In the genomic region with DNA sequence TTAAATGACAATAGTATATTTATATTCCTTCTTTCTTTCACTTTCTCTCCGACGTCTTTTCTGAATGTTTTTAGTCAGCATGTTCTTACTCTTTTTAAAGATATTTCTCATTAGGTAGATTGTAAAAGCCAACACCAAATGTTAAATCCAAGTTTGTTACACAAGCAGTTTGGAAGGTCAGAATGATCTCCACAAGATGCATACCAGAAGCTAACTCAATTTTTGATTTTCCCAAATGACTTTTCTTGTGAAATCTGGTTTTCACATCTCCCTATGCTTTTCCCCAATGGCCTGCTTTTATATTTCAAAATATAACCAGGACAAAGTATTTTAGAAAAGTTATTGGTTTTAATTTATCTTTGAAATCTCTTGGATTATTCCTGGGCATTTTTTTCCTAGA, we compare ENCODE assay signal across 13 cellular contexts. TPM values are rescaled to one million over a fixed set of nuclear protein-coding genes. Genes with fewer than 3 reads are reported as not detected.
DNase-seq lines count a peak whose midpoint lies in the region; ATAC-seq and TF ChIP-seq lines count a peak whose summit lies in the region.
"Had no signal": no experiment of that assay in that cellular context is flagged by ENCODE, and none has a peak within 500 bp of the region (broad histone marks: within the 10 kb centered on the region; RNA-seq: fewer than 3 reads in every experiment).

No MANE protein-coding gene starts in this region.

- DNase-seq in Right ventricle myocardium inferior (ENCODE audit: missing footprints) (no peak), cardiac septum (ENCODE audit: low spot score) (no peak), fibroblast of the aortic adventitia (ENCODE audit: low read depth) (peak; percentile 45), sciatic nerve (ENCODE audit: low spot score) (no peak), trophoblast cell (no peak), DMS53 (lab: John Stamatoyannopoulos, UW) (no peak)
- DNase-seq in stimulated activated CD8-positive, alpha-beta memory T cell treated with anti-CD3 and anti-CD28 coated beads, Interleukin-4, amount 100 ng/mL, for 48 hours, result no peak
- DNase-seq: activated CD8-positive, alpha-beta memory T cell treated with anti-CD3 and anti-CD28 coated beads, Interleukin-2, amount 50 U/mL, for 4 hours; IMR-90; NCI-H1092 treated with DMSO at 0.1 percent for 48 hours; NCI-H2227 treated with DMSO at 0.1 percent for 48 hours; stimulated activated CD4-positive, alpha-beta T cell treated with anti-CD3 and anti-CD28 coated beads, Interleukin-2, amount 100 ng/mL, for 48 hours had no signal

- H2BK5ac ChIP-seq in trophoblast cell (ENCODE audit: low read depth, low read length, poor library complexity), result no peak overlapping the region

- no peak overlapping the region for H4K91ac ChIP-seq in trophoblast cell (ENCODE audit: low read depth, low read length)

- no peaks in the 10 kb centered on the region for H3K4me1 ChIP-seq in trophoblast cell (ENCODE audit: control insufficient read depth in 1 of 2, insufficient read depth in 2 of 2, low read length in 2 of 2)

- no peak overlapping the region for H2BK12ac ChIP-seq in trophoblast cell (ENCODE audit: low read length)

- H3K18ac ChIP-seq in trophoblast cell (ENCODE audit: low read length), result no peak overlapping the region

- H3K9ac ChIP-seq in trophoblast cell (ENCODE audit: low read length), result no peak overlapping the region

- no peaks in the 10 kb centered on the region for H3K27me3 ChIP-seq in trophoblast cell (ENCODE audit: insufficient read depth, low read length)

- no peak overlapping the region for H2AK5ac ChIP-seq in trophoblast cell (ENCODE audit: low read length)

- H3K23ac ChIP-seq in trophoblast cell (ENCODE audit: low read length), result no peak overlapping the region

- H2AFZ ChIP-seq in trophoblast cell (ENCODE audit: insufficient read depth, low read length, poor library complexity), result no peak overlapping the region

- peak; percentile 62 for ATAC-seq in Right ventricle myocardium inferior
- ATAC-seq in sciatic nerve, result peak; percentile 76
- ATAC-seq in GM21423 (IDR thresholded peaks at IDR 0.05; ENCODE audit: unreplicated experiment), result no peak

- H3K27ac ChIP-seq in trophoblast cell (ENCODE audit: low read depth, low read length), result no peak overlapping the region

- H3K4ac ChIP-seq in trophoblast cell (ENCODE audit: low read depth, low read length), result no peak overlapping the region

- no peak overlapping the region for H2BK120ac ChIP-seq in trophoblast cell (ENCODE audit: insufficient read depth, low read length, poor library complexity)

- no peaks in the 10 kb centered on the region for H3K79me2 ChIP-seq in trophoblast cell (ENCODE audit: control insufficient read depth, insufficient read depth, low read length, poor library complexity)

- no peak for TF ChIP-seq CTCF in fibroblast of the aortic adventitia (IDR thresholded peaks at IDR 0.05; ENCODE audit: insufficient read depth, low read length)

- H3K4me3 ChIP-seq in fibroblast of the aortic adventitia (ENCODE audit: low read depth, low read length), result no peak overlapping the region
- H3K4me3 ChIP-seq in trophoblast cell (ENCODE audit: low read depth, low read length), result no peak overlapping the region

- peaks cover 3% of the 10 kb centered on the region for H3K9me3 ChIP-seq in trophoblast cell (ENCODE audit: insufficient read depth, low read depth, low read length)

- H4K8ac ChIP-seq in trophoblast cell (ENCODE audit: low read depth, low read length), result no peak overlapping the region

- no peak overlapping the region for H3K4me2 ChIP-seq in trophoblast cell (ENCODE audit: low read length)

- H3K14ac ChIP-seq in trophoblast cell (ENCODE audit: low read length), result no peak overlapping the region

- no peaks in the 10 kb centered on the region for H3K79me1 ChIP-seq in trophoblast cell (ENCODE audit: low read length)

- H3K36me3 ChIP-seq in trophoblast cell (ENCODE audit: control insufficient read depth in 1 of 2, insufficient read depth in 2 of 2, low read length in 2 of 2), result no peaks in the 10 kb centered on the region

- intact Hi-C loops in Right ventricle myocardium inferior (cut with DNase I), result loop anchor here (2.0 kb wide), 1 partner anchor 23 kb away; no protein-coding TSS in a partner anchor
- intact Hi-C loops in cardiac septum (cut with DNase I), result no loop called here
- intact Hi-C loops in sciatic nerve (cut with DNase I), result no loop called here

- WGBS in trophoblast cell (ENCODE audit: extremely low coverage, insufficient coverage, insufficient read length), result no CpG with 5 or more reads among the region's 2 CpGs

- no peak overlapping the region for H4K12ac ChIP-seq in trophoblast cell (ENCODE audit: low read depth, low read length)

RNA-seq across cellular contexts. Expression of gene TPRG1, which starts 49.7 kb away (rescaled TPM):
- total RNA-seq in Right ventricle myocardium inferior, result 3.3 TPM
- total RNA-seq in cardiac septum, result 2.2 TPM
- total RNA-seq in fibroblast of the aortic adventitia (ENCODE audit: low replicate concordance), result 0.45 and 8.6 TPM in 2 replicates
- 12.7 TPM for total RNA-seq in sciatic nerve
- polyA plus RNA-seq in trophoblast cell (2013), result 0.26 and 0.31 TPM in 2 replicates
- total RNA-seq: IMR-90 had no signal
